ENCODE assay signal across 9 cellular contexts in the genomic region with DNA sequence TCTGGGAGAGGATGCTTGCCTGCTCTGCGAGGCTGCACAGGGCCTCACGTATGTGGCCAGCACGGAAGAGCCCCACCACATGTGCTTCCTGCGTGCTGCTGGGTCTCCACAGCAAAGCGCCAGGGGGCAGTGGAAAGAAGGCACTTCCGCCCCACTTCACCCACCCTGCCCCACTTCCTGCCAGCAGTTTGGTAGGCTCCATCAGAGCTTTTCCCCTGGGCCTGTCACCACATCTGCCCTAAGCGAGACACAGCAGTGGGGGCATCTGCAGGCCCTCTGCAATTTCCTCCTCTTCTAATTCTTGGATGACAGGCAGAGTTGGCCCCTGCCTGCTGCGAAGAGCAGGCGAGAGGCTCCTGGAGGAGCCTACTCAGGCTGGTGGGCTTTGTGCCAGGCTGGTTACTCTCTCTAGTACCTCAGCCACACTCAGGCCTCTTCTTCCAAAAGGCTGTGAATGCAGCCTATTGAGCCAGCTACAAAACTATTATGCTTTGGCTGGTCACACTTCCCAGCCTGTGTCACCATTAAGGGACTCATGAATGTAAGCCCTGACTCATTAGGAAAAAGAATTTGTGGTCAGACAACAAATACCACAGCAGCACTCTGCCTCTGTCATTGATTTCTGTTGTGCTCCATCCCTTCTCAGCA. TPM values are rescaled to one million over a fixed set of nuclear protein-coding genes. Genes with fewer than 3 reads are reported as not detected.
DNase-seq lines count a peak whose midpoint lies in the region; ATAC-seq, FAIRE-seq and TF ChIP-seq lines count a peak whose summit lies in the region.
"Had no signal": no experiment of that assay in that cellular context is flagged by ENCODE, and none has a peak within 500 bp of the region (broad histone marks: within the 10 kb centered on the region; RNA-seq: fewer than 3 reads in every experiment).

No MANE protein-coding gene starts in this region.

- peaks cover 4% of the 10 kb centered on the region for H3K36me3 Mint-ChIP-seq in CD4-positive, alpha-beta T cell (ENCODE audit: low read depth)

- intact Hi-C loops in CD4-positive, alpha-beta T cell (cut with DNase I, micrococcal nuclease) = loop anchor here (5.0 to 10.0 kb wide), 4 partner anchors 40 to 260 kb away; a partner anchor contains a TSS

- TF ChIP-seq CTCF in CD4-positive, alpha-beta T cell (IDR thresholded peaks at IDR 0.05) = peak; percentile 65
- no peak for TF ChIP-seq CTCF in bronchial epithelial cell (IDR thresholded peaks at IDR 0.05; ENCODE audit: insufficient read depth, low read length, severe bottlenecking)

- H3K36me3 ChIP-seq in bronchial epithelial cell (ENCODE audit: control insufficient read depth, insufficient read depth, low read length) (no peaks in the 10 kb centered on the region), H7 (replicated peaks; ENCODE audit: control insufficient read depth, insufficient read depth, low read length) (no peaks in the 10 kb centered on the region)

- no peaks in the 10 kb centered on the region for H3K27me3 Mint-ChIP-seq in CD4-positive, alpha-beta T cell

- peak overlapping the region; percentile 96 for H3K27ac Mint-ChIP-seq in CD4-positive, alpha-beta T cell

- peak overlapping the region; percentile 76 for H3K27ac ChIP-seq in CD4-positive, alpha-beta T cell (ENCODE audit: low read depth, low read length)
- H3K27ac ChIP-seq in skin epidermis = peak overlapping the region in 13 of 21 experiments; percentile 38 to 90 (median 75)

- H3K4me3 Mint-ChIP-seq in CD4-positive, alpha-beta T cell = peak overlapping the region; percentile 79

- DNase-seq in CD4-positive, alpha-beta T cell = peak; percentile 68 to 87 (median 82)
- peak; percentile 93 for DNase-seq in UCSD-AML1 (lab: John Stamatoyannopoulos, UW; ENCODE audit: unreplicated experiment)
- DNase-seq in bronchial epithelial cell (ENCODE audit: low read depth) = peak; percentile 29
- no peak for DNase-seq in NCI-H226
- no peak for DNase-seq in H7

- no peaks in the 10 kb centered on the region for H3K9me3 Mint-ChIP-seq in CD4-positive, alpha-beta T cell

- POLR2A ChIA-PET in CD4-positive, alpha-beta T cell (lab: Charles Lee) = interaction anchor here (0.8 to 4.0 kb wide), 23 partner anchors 11 to 295 kb away, joined by 3 to 50 read pairs (median 5); a partner anchor contains a TSS

- H3K27me3 ChIP-seq in CD4-positive, alpha-beta T cell (ENCODE audit: control insufficient read depth, insufficient read depth, low read length) = no peaks in the 10 kb centered on the region
- peaks cover 2% of the 10 kb centered on the region for H3K27me3 ChIP-seq in bronchial epithelial cell (ENCODE audit: control insufficient read depth, insufficient read depth, low read length)
- H3K27me3 ChIP-seq in H7 (ENCODE audit: control insufficient read depth, insufficient read depth, low read length) = no peaks in the 10 kb centered on the region

- H3K4me3 ChIP-seq in bronchial epithelial cell (ENCODE audit: low read depth, low read length) (no peak overlapping the region), skin epidermis (no peak overlapping the region), H7 (ENCODE audit: insufficient read depth, low read depth, low read length) (no peak overlapping the region)

- ATAC-seq in CD4-positive, alpha-beta T cell (ENCODE audit: poor library complexity) = peak; percentile 96
- ATAC-seq in GM19328 (IDR thresholded peaks at IDR 0.05; ENCODE audit: unreplicated experiment) (peak; percentile 60), HG03432 (IDR thresholded peaks at IDR 0.05; ENCODE audit: unreplicated experiment) (peak; percentile 89)

- no peaks in the 10 kb centered on the region for H3K9me3 ChIP-seq in CD4-positive, alpha-beta T cell (ENCODE audit: control insufficient read depth, low read length)

- peaks cover 73% of the 10 kb centered on the region for H3K4me1 Mint-ChIP-seq in CD4-positive, alpha-beta T cell (ENCODE audit: low read depth)

- no peak for FAIRE-seq in bronchial epithelial cell (lab: Jason Lieb, UNC)

- CTCF ChIA-PET in CD4-positive, alpha-beta T cell (lab: Charles Lee) = interaction anchor here (0.7 to 3.1 kb wide), 14 partner anchors 40 to 279 kb away, joined by 3 to 20 read pairs (median 5); a partner anchor contains a TSS

RNA-seq across cellular contexts. Expression of a gene that starts 25.0 kb away (rescaled TPM):
- under 1 TPM; 0.53 to 0.55 TPM for total RNA-seq in CD4-positive, alpha-beta T cell
- under 0.01 TPM in 2 replicates for total RNA-seq in bronchial epithelial cell
- total RNA-seq in H7 (2014; rRNA removed; shearing (Covaris generic)) = not detected in 2 replicates
- total RNA-seq: glomerular endothelial cell had no signal

RNA-seq across cellular contexts. Expression of a gene that starts 41.7 kb away (rescaled TPM):
- 100 to 1,000 TPM; 124 TPM for total RNA-seq in CD4-positive, alpha-beta T cell
- under 0.01 TPM in 1 of 2 replicates, not detected in the other for total RNA-seq in bronchial epithelial cell
- 0.24 TPM in 1 of 2 replicates, not detected in the other for total RNA-seq in H7 (2014; rRNA removed; shearing (Covaris generic))
- total RNA-seq: glomerular endothelial cell had no signal

RNA-seq across cellular contexts. Expression of a gene that starts 47.3 kb away (rescaled TPM):
- not detected for total RNA-seq in CD4-positive, alpha-beta T cell
- total RNA-seq in bronchial epithelial cell = not detected in 2 replicates
- not detected in 2 replicates for total RNA-seq in H7 (2014; rRNA removed; shearing (Covaris generic))
- total RNA-seq: glomerular endothelial cell had no signal

Comparison
In these comparisons a context has a peak if more than half of its experiments do, and no peak if none do; other contexts are left out.
1. DNase-seq: peak in CD4-positive, alpha-beta T cell (10 of 10), UCSD-AML1 (single experiment) and bronchial epithelial cell (single experiment); none in NCI-H226 (single experiment) and H7 (single experiment).
2. RNA of a gene that starts 41.7 kb away (total RNA-seq): 124 TPM in CD4-positive, alpha-beta T cell; 0.24 TPM in H7 and under 0.01 TPM in bronchial epithelial cell; every median in the first group is over 100 times any median in the second.
3. Peak in every context shown above with its lines, with median percentiles within 50 percentile points of each other: ATAC-seq.